ENCODE assay signal across 8 cellular contexts in the genomic region with DNA sequence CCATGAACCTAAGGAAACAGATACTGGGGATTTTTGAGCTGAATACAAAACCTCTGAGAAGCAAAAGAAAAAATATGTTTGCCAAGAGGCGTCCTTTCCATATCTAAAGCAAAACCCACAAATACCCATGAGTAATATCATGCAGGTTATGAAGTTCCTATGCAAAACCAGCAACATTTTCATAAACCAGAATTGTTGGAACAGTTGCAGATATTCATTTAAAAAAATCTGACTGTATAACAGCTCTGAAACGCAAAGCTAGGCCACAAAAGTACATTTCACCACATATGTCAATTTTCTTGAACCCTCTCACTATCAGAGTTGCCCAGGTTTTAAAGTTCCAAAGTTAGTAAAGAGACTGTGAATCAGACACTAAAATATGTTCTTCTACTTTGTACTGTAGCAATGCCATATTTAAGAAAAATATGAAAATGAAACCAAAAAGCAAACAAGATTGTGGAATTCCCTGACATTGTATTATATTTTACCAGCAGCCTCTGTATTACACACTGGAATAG. TPM values are rescaled to one million over a fixed set of nuclear protein-coding genes. Genes with fewer than 3 reads are reported as not detected.
DNase-seq lines count a peak whose midpoint lies in the region; ATAC-seq, FAIRE-seq and TF ChIP-seq lines count a peak whose summit lies in the region.

No MANE protein-coding gene starts in this region.

- DNase-seq in GM18507 (ENCODE audit: extremely low spot score, insufficient read length, low read depth) (no peak), NCI-H1436 treated with DMSO at 0.1 percent for 48 hours (lab: John Stamatoyannopoulos, UW) (no peak), HEK293T (ENCODE audit: extremely low spot score) (no peak), heart right ventricle (no peak)
- DNase-seq in activated CD8-positive, alpha-beta T cell treated with anti-CD3 and anti-CD28 coated beads, Interleukin-2, amount 10 ng/mL, durations not matched to agents 7 days and 5 days, result no peak
- DNase-seq in natural killer cell treated with Interleukin-12 subunit alpha and Interleukin-12 subunit beta and Interleukin-15 and Interleukin-18, amount 100 ng/mL, for 72 hours (ENCODE audit: low spot score), result no peak
- no peak for DNase-seq in central memory CD4-positive, alpha-beta T cell

- no peaks in the 10 kb centered on the region for H3K9me3 ChIP-seq in heart right ventricle

- peaks cover 0 to 51% (median 6%) of the 10 kb centered on the region in 9 donors for H3K4me1 ChIP-seq in heart right ventricle

- peak overlapping the region; percentile 98 for H3K27ac Mint-ChIP-seq in activated CD8-positive, alpha-beta T cell treated with anti-CD3 and anti-CD28 coated beads, Interleukin-2, amount 10 ng/mL, durations not matched to agents 7 days and 5 days
- no peak overlapping the region for H3K27ac Mint-ChIP-seq in natural killer cell treated with Interleukin-12 subunit alpha and Interleukin-12 subunit beta and Interleukin-15 and Interleukin-18, amount 100 ng/mL, for 72 hours

- FAIRE-seq in GM18507 (lab: Jason Lieb, UNC), result peak; percentile 73

- WGBS in heart right ventricle, 2 donors, result 71 to 81% methylated on average over 2 of the region's 2 CpGs

- no peaks in the 10 kb centered on the region for H3K36me3 ChIP-seq in heart right ventricle

- intact Hi-C loops in heart right ventricle (cut with DNase I), result no loop called here

- CTCF ChIA-PET in activated CD8-positive, alpha-beta T cell treated with anti-CD3 and anti-CD28 coated beads, Interleukin-2, amount 10 ng/mL, durations not matched to agents 7 days and 5 days (lab: Charles Lee), result interaction anchor here (0.8 to 1.2 kb wide), 3 partner anchors 19 to 54 kb away, joined by 3 to 4 read pairs (median 3); a partner anchor contains a TSS
- CTCF ChIA-PET in HEK293T (lab: Yijun Ruan, JAX), result no interaction called here

- no peak for TF ChIP-seq CTCF in heart right ventricle (IDR thresholded peaks at IDR 0.05)

- no peak overlapping the region for H3K4me3 ChIP-seq in heart right ventricle

- H3K36me3 Mint-ChIP-seq in activated CD8-positive, alpha-beta T cell treated with anti-CD3 and anti-CD28 coated beads, Interleukin-2, amount 10 ng/mL, durations not matched to agents 7 days and 5 days (ENCODE audit: low read depth), result peaks cover 33% of the 10 kb centered on the region
- peaks cover 4% of the 10 kb centered on the region for H3K36me3 Mint-ChIP-seq in natural killer cell treated with Interleukin-12 subunit alpha and Interleukin-12 subunit beta and Interleukin-15 and Interleukin-18, amount 100 ng/mL, for 72 hours

- ATAC-seq in HG02852 (IDR thresholded peaks at IDR 0.05; ENCODE audit: unreplicated experiment) (peak; percentile 37), heart right ventricle (no peak)
- ATAC-seq in activated CD8-positive, alpha-beta T cell treated with anti-CD3 and anti-CD28 coated beads, Interleukin-2, amount 10 ng/mL, durations not matched to agents 7 days and 5 days, result peak; percentile 10
- peak; percentile 46 to 67 for ATAC-seq in natural killer cell treated with Interleukin-12 subunit alpha and Interleukin-12 subunit beta and Interleukin-15 and Interleukin-18, amount 100 ng/mL, for 72 hours

- POLR2A ChIA-PET in activated CD8-positive, alpha-beta T cell treated with anti-CD3 and anti-CD28 coated beads, Interleukin-2, amount 10 ng/mL, durations not matched to agents 7 days and 5 days (lab: Charles Lee), result interaction anchor here (0.6 to 3.6 kb wide), 7 partner anchors 34 to 328 kb away, joined by 3 to 31 read pairs (median 3); a partner anchor contains a TSS
- POLR2A ChIA-PET in HEK293T (lab: Yijun Ruan, JAX), result no interaction called here

- H3K27me3 ChIP-seq in heart right ventricle, result no peaks in the 10 kb centered on the region

- H3K4me1 Mint-ChIP-seq in activated CD8-positive, alpha-beta T cell treated with anti-CD3 and anti-CD28 coated beads, Interleukin-2, amount 10 ng/mL, durations not matched to agents 7 days and 5 days (ENCODE audit: low read depth), result peaks cover 84% of the 10 kb centered on the region
- H3K4me1 Mint-ChIP-seq in natural killer cell treated with Interleukin-12 subunit alpha and Interleukin-12 subunit beta and Interleukin-15 and Interleukin-18, amount 100 ng/mL, for 72 hours (ENCODE audit: low read depth in 2 of 2), result peaks cover 61 to 67% of the 10 kb centered on the region in 2 donors

- H3K9me3 Mint-ChIP-seq in activated CD8-positive, alpha-beta T cell treated with anti-CD3 and anti-CD28 coated beads, Interleukin-2, amount 10 ng/mL, durations not matched to agents 7 days and 5 days (ENCODE audit: insufficient read depth), result peaks cover 5% of the 10 kb centered on the region
- H3K9me3 Mint-ChIP-seq in natural killer cell treated with Interleukin-12 subunit alpha and Interleukin-12 subunit beta and Interleukin-15 and Interleukin-18, amount 100 ng/mL, for 72 hours, result no peaks in the 10 kb centered on the region

- peak overlapping the region; percentile 71 for H3K4me3 Mint-ChIP-seq in activated CD8-positive, alpha-beta T cell treated with anti-CD3 and anti-CD28 coated beads, Interleukin-2, amount 10 ng/mL, durations not matched to agents 7 days and 5 days
- H3K4me3 Mint-ChIP-seq in natural killer cell treated with Interleukin-12 subunit alpha and Interleukin-12 subunit beta and Interleukin-15 and Interleukin-18, amount 100 ng/mL, for 72 hours, result peak overlapping the region; percentile 78

- peak overlapping the region in 4 of 10 donors; percentile 13 to 86 (median 30) for H3K27ac ChIP-seq in heart right ventricle

- H3K27me3 Mint-ChIP-seq in activated CD8-positive, alpha-beta T cell treated with anti-CD3 and anti-CD28 coated beads, Interleukin-2, amount 10 ng/mL, durations not matched to agents 7 days and 5 days (ENCODE audit: low read depth), result no peaks in the 10 kb centered on the region
- H3K27me3 Mint-ChIP-seq in natural killer cell treated with Interleukin-12 subunit alpha and Interleukin-12 subunit beta and Interleukin-15 and Interleukin-18, amount 100 ng/mL, for 72 hours, result no peaks in the 10 kb centered on the region

TF ChIP-seq in HEK293T, 16 proteins besides CTCF, POLR2A, EP300 and RAD21:
- TF ChIP-seq FOXK2 (IDR thresholded peaks at IDR 0.05) (no peak), SUZ12 (IDR thresholded peaks at IDR 0.05) (no peak), ZNF384 (IDR thresholded peaks at IDR 0.05) (no peak), ARNT (IDR thresholded peaks at IDR 0.05) (no peak), CTBP1 (IDR thresholded peaks at IDR 0.05; ENCODE audit: borderline replicate concordance) (no peak), HDGF (IDR thresholded peaks at IDR 0.05; ENCODE audit: borderline replicate concordance) (no peak), NFRKB (IDR thresholded peaks at IDR 0.05) (no peak), L3MBTL2 (conservative IDR thresholded peaks at IDR 0.05) (no peak), FOXM1 (IDR thresholded peaks at IDR 0.05; ENCODE audit: borderline replicate concordance) (no peak), TARDBP (IDR thresholded peaks at IDR 0.05) (no peak), FOXA1 (IDR thresholded peaks at IDR 0.05) (no peak), ELF4 (IDR thresholded peaks at IDR 0.05) (no peak), SP1 (IDR thresholded peaks at IDR 0.05) (no peak), BHLHE40 (IDR thresholded peaks at IDR 0.05; ENCODE audit: borderline replicate concordance) (no peak), LEF1 (IDR thresholded peaks at IDR 0.05; ENCODE audit: borderline replicate concordance) (no peak)
- TF ChIP-seq, protein P1, sequence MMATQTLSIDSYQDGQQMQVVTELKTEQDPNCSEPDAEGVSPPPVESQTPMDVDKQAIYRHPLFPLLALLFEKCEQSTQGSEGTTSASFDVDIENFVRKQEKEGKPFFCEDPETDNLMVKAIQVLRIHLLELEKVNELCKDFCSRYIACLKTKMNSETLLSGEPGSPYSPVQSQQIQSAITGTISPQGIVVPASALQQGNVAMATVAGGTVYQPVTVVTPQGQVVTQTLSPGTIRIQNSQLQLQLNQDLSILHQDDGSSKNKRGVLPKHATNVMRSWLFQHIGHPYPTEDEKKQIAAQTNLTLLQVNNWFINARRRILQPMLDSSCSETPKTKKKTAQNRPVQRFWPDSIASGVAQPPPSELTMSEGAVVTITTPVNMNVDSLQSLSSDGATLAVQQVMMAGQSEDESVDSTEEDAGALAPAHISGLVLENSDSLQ (IDR thresholded peaks at IDR 0.05), result no peak
TF ChIP-seq in HEK293T: peak in this region for 0.

RNA-seq across cellular contexts. Expression of a gene that starts 33.8 kb away (rescaled TPM):
- total RNA-seq in activated CD8-positive, alpha-beta T cell treated with anti-CD3 and anti-CD28 coated beads, Interleukin-2, amount 10 ng/mL, durations not matched to agents 7 days and 5 days, result 100 to 1,000 TPM; 119 to 132 TPM
- total RNA-seq in natural killer cell treated with Interleukin-12 subunit alpha and Interleukin-12 subunit beta and Interleukin-15 and Interleukin-18, amount 100 ng/mL, for 72 hours, result 100 to 1,000 TPM; 452 to 579 TPM
- total RNA-seq in heart right ventricle, result 10 to 100 TPM; 52.8 to 97.3 (median 62.9) TPM
- polyA plus RNA-seq in heart right ventricle, result 10 to 100 TPM; 15.4 to 38.1 TPM

Comparison
In these comparisons a context has a peak if more than half of its experiments do, and no peak if none do; other contexts are left out.
1. ATAC-seq: peak in HG02852 (single experiment), activated CD8-positive, alpha-beta T cell treated with anti-CD3 and anti-CD28 coated beads, Interleukin-2, amount 10 ng/mL, durations not matched to agents 7 days and 5 days (single experiment) and natural killer cell treated with Interleukin-12 subunit alpha and Interleukin-12 subunit beta and Interleukin-15 and Interleukin-18, amount 100 ng/mL, for 72 hours (2 of 2); none in heart right ventricle (0 of 8).